Comparison of ENCODE assay signal across 1 cellular context in genomic region chr20:44719841-44720240, GRCh38.
TF ChIP-seq lines count a peak whose summit lies in the region.

No MANE protein-coding gene starts in this region.

TF ChIP-seq in HCT116, 20 proteins besides CTCF, POLR2A, EP300 and RAD21 (continued from another document):
- TF ChIP-seq REST (IDR thresholded peaks at IDR 0.05; ENCODE audit: low read depth) (no peak), ELF1 (IDR thresholded peaks at IDR 0.05; ENCODE audit: borderline replicate concordance, low read depth) (no peak), EZH2 (IDR thresholded peaks at IDR 0.05) (no peak), SIN3A (IDR thresholded peaks at IDR 0.05; ENCODE audit: low read depth) (no peak), FOSL1 (IDR thresholded peaks at IDR 0.05; ENCODE audit: low read depth) (no peak), TCF7L2 (IDR thresholded peaks at IDR 0.05; ENCODE audit: borderline replicate concordance, extremely low read depth, insufficient read depth, insufficient read length) (no peak), MAX (IDR thresholded peaks at IDR 0.05) (no peak), SP1 (IDR thresholded peaks at IDR 0.05; ENCODE audit: low read depth) (no peak), ZBTB33 (IDR thresholded peaks at IDR 0.05; ENCODE audit: extremely low read depth, insufficient replicate concordance, low read length) (no peak), YY1 (IDR thresholded peaks at IDR 0.05; ENCODE audit: extremely low read depth, insufficient replicate concordance, low read depth, low read length) (no peak), CBX3 (IDR thresholded peaks at IDR 0.05; ENCODE audit: low read depth) (no peak), ZFX (IDR thresholded peaks at IDR 0.05) (no peak), ZNF274 (IDR thresholded peaks at IDR 0.05; ENCODE audit: low read depth, low read length) (no peak), POLR2AphosphoS5 (IDR thresholded peaks at IDR 0.05; ENCODE audit: low read depth, low read length) (no peak), EGR1 (IDR thresholded peaks at IDR 0.05; ENCODE audit: low read depth) (no peak), JUND (IDR thresholded peaks at IDR 0.05) (no peak), EZH2phosphoT487 (IDR thresholded peaks at IDR 0.05; ENCODE audit: borderline replicate concordance) (no peak), CEBPB (IDR thresholded peaks at IDR 0.05; ENCODE audit: low read depth) (no peak)
